ENCODE assay signal across 19 cellular contexts in genomic region chr5:98975223-98975622, GRCh38. TPM values are rescaled to one million over a fixed set of nuclear protein-coding genes. Genes with fewer than 3 reads are reported as not detected.
DNase-seq lines count a peak whose midpoint lies in the region; ATAC-seq, FAIRE-seq and TF ChIP-seq lines count a peak whose summit lies in the region.
"Had no signal": no experiment of that assay in that cellular context is flagged by ENCODE, and none has a peak within 500 bp of the region (broad histone marks: within the 10 kb centered on the region; RNA-seq: fewer than 3 reads in every experiment).

No MANE protein-coding gene starts in this region.

- CTCF ChIA-PET in K562 (lab: Yijun Ruan, JAX; ENCODE audit: low intra/inter-chr PET ratio): no interaction called here

- in situ Hi-C loops in K562 (cut with MboI): no loop called here

- no peak overlapping the region for H3K4me2 ChIP-seq in K562 (ENCODE audit: insufficient read depth, low read length)
- H3K4me2 ChIP-seq: smooth muscle cell had no signal

- no peaks in the 10 kb centered on the region for H3K4me1 ChIP-seq in K562 (replicated peaks in 1 of 2; ENCODE audit: control insufficient read depth in 2 of 2, insufficient read depth in 2 of 2, low read length in 2 of 2)
- H3K4me1 ChIP-seq: ascending aorta had no signal

- H3K9me3 Mint-ChIP-seq in activated T-cell treated with anti-CD3 and anti-CD28 coated beads, Interleukin-2, amount 50 U/mL, for 72 hours: no peaks in the 10 kb centered on the region
- H3K9me3 Mint-ChIP-seq in stimulated activated naive B cell treated with anti-CD40 and anti-IgM and Interleukin-4, amounts not matched to agents 10 μg/mL and 1 μg/mL and 100 μg/mL, for 72 hours: no peaks in the 10 kb centered on the region
- H3K9me3 Mint-ChIP-seq: activated CD4-positive, alpha-beta T cell treated with anti-CD3 and anti-CD28 coated beads, Interleukin-2, amount 10 ng/mL, durations not matched to agents 24 days and 14 days had no signal

- POLR2A ChIA-PET in K562 (lab: Yijun Ruan, JAX): no interaction called here

- TF ChIP-seq CTCF in K562 (IDR thresholded peaks at IDR 0.05 in 2 of 3, conservative IDR thresholded peaks at IDR 0.05 in 1 of 3; ENCODE audit: insufficient read depth in 2 of 3, low read depth in 1 of 3, low read length in 3 of 3) (no peak), WERI-Rb-1 (IDR thresholded peaks at IDR 0.05; ENCODE audit: low read depth, low read length) (no peak)

- no peaks in the 10 kb centered on the region for H3K79me2 ChIP-seq in K562 (ENCODE audit: control insufficient read depth, insufficient read depth, low read length)

- intact Hi-C loops in K562 (cut with micrococcal nuclease): no loop called here

- TF ChIP-seq RAD21 in K562 (CRISPR knock-in tag; conservative IDR thresholded peaks at IDR 0.05 in 1 of 2, IDR thresholded peaks at IDR 0.05 in 1 of 2): no peak

- peak; percentile 53 to 73 for ATAC-seq in activated T-cell treated with anti-CD3 and anti-CD28 coated beads, Interleukin-2, amount 50 U/mL, for 72 hours (replicated peaks in 1 of 2)
- ATAC-seq in HG03159 (IDR thresholded peaks at IDR 0.05; ENCODE audit: unreplicated experiment) (peak; percentile 36), K562 (peak; percentile 21; the same call in 2 of the 3 replicates), HG03439 (IDR thresholded peaks at IDR 0.05; ENCODE audit: unreplicated experiment) (no peak)
- ATAC-seq in stimulated activated naive B cell treated with anti-CD40 and anti-IgM and Interleukin-4, amounts not matched to agents 10 μg/mL and 1 μg/mL and 100 μg/mL, for 72 hours (replicated peaks): peak; percentile 62 to 77

- H3K27me3 Mint-ChIP-seq in activated T-cell treated with anti-CD3 and anti-CD28 coated beads, Interleukin-2, amount 50 U/mL, for 72 hours (ENCODE audit: low read depth): no peaks in the 10 kb centered on the region
- no peaks in the 10 kb centered on the region for H3K27me3 Mint-ChIP-seq in stimulated activated naive B cell treated with anti-CD40 and anti-IgM and Interleukin-4, amounts not matched to agents 10 μg/mL and 1 μg/mL and 100 μg/mL, for 72 hours

- H3K36me3 ChIP-seq in K562 (ENCODE audit: control insufficient read depth, insufficient read depth, low read length) (no peaks in the 10 kb centered on the region), WERI-Rb-1 (no peaks in the 10 kb centered on the region)
- H3K36me3 ChIP-seq: ascending aorta, neutrophil had no signal

- H4K20me1 ChIP-seq in K562 (replicated peaks; ENCODE audit: control insufficient read depth, insufficient read depth, low read length): no peaks in the 10 kb centered on the region

- no peaks in the 10 kb centered on the region for H3K36me3 Mint-ChIP-seq in activated T-cell treated with anti-CD3 and anti-CD28 coated beads, Interleukin-2, amount 50 U/mL, for 72 hours (ENCODE audit: insufficient read depth in 2 of 2)
- H3K36me3 Mint-ChIP-seq in stimulated activated naive B cell treated with anti-CD40 and anti-IgM and Interleukin-4, amounts not matched to agents 10 μg/mL and 1 μg/mL and 100 μg/mL, for 72 hours: no peaks in the 10 kb centered on the region

- TF ChIP-seq POLR2A in K562 (conservative IDR thresholded peaks at IDR 0.05): no peak

- no TSS peak for BruUV-seq in K562 (replicated peaks; lab: Mats Ljungman, UMichigan)

- no peak for TF ChIP-seq EP300 in K562 (IDR thresholded peaks at IDR 0.05; ENCODE audit: low read length)

- H3K4me3 ChIP-seq in K562 (no peak overlapping the region), WERI-Rb-1 (ENCODE audit: low read depth, low read length) (no peak overlapping the region)
- H3K4me3 ChIP-seq: ascending aorta, dorsolateral prefrontal cortex, lung, smooth muscle cell had no signal

- DNase-seq in activated T-cell treated with anti-CD3 and anti-CD28 coated beads, Interleukin-2, amount 50 U/mL, for 72 hours: no peak
- no peak for DNase-seq in activated T-cell treated with anti-CD3 and anti-CD28 coated beads, Interleukin-2, amount 50 U/mL, for 1 hour
- DNase-seq in K562 (ENCODE audit: extremely low read depth in 1 of 4, low spot score in 3 of 4) (no peak), AG20443 (ENCODE audit: low spot score) (no peak), WERI-Rb-1 (no peak)
- DNase-seq in stimulated activated naive B cell treated with anti-CD40 and anti-IgM and Interleukin-4, amounts not matched to agents 10 μg/mL and 1 μg/mL and 100 μg/mL, for 72 hours: no peak
- DNase-seq: activated CD4-positive, alpha-beta T cell treated with anti-CD3 and anti-CD28 coated beads, Interleukin-2, amount 10 ng/mL, durations not matched to agents 24 days and 14 days; Caco-2; dorsolateral prefrontal cortex; NCI-H1694; NCI-H82; SHP77; T-helper 9 cell had no signal

- no peak overlapping the region for H3K27ac ChIP-seq in K562 (ENCODE audit: extremely low read depth, low read depth, low read length)
- H3K27ac ChIP-seq in WERI-Rb-1: no peak overlapping the region
- H3K27ac ChIP-seq: ascending aorta, dorsolateral prefrontal cortex, neutrophil had no signal

- no peak for FAIRE-seq in K562 (lab: Jason Lieb, UNC)

- H3K27ac Mint-ChIP-seq in activated T-cell treated with anti-CD3 and anti-CD28 coated beads, Interleukin-2, amount 50 U/mL, for 72 hours: no peak overlapping the region
- H3K27ac Mint-ChIP-seq in stimulated activated naive B cell treated with anti-CD40 and anti-IgM and Interleukin-4, amounts not matched to agents 10 μg/mL and 1 μg/mL and 100 μg/mL, for 72 hours: no peak overlapping the region
- H3K27ac Mint-ChIP-seq: activated CD4-positive, alpha-beta T cell treated with anti-CD3 and anti-CD28 coated beads, Interleukin-2, amount 10 ng/mL, durations not matched to agents 24 days and 14 days had no signal

- peaks cover 20% of the 10 kb centered on the region for H3K4me1 Mint-ChIP-seq in activated T-cell treated with anti-CD3 and anti-CD28 coated beads, Interleukin-2, amount 50 U/mL, for 72 hours (ENCODE audit: low read depth)
- peaks cover 16 to 28% of the 10 kb centered on the region in 2 donors for H3K4me1 Mint-ChIP-seq in stimulated activated naive B cell treated with anti-CD40 and anti-IgM and Interleukin-4, amounts not matched to agents 10 μg/mL and 1 μg/mL and 100 μg/mL, for 72 hours

- no peaks in the 10 kb centered on the region for H3K9me1 ChIP-seq in K562 (ENCODE audit: control insufficient read depth, insufficient read depth, low read length)

- no peaks in the 10 kb centered on the region for H3K27me3 ChIP-seq in K562 (ENCODE audit: control insufficient read depth in 2 of 2, insufficient read depth in 2 of 2, low read length in 2 of 2)
- H3K27me3 ChIP-seq in WERI-Rb-1 (ENCODE audit: insufficient read depth, low read depth, severe bottlenecking): no peaks in the 10 kb centered on the region
- H3K27me3 ChIP-seq: ascending aorta, dorsolateral prefrontal cortex, neutrophil had no signal

- H3K9ac ChIP-seq in K562 (ENCODE audit: insufficient read depth in 1 of 2, low read depth in 2 of 2, low read length in 2 of 2): no peak overlapping the region

- H3K9me3 ChIP-seq in K562 (replicated peaks; ENCODE audit: control insufficient read depth, insufficient read depth, low read depth, low read length) (no peaks in the 10 kb centered on the region), WERI-Rb-1 (ENCODE audit: severe bottlenecking) (no peaks in the 10 kb centered on the region)
- H3K9me3 ChIP-seq: ascending aorta, Caco-2, neutrophil had no signal

- 43% methylated on average over 2 of the region's 2 CpGs for WGBS in K562 (ENCODE audit: insufficient coverage, low coverage, missing lambda C conversion rate)

- H3K4me3 Mint-ChIP-seq in activated T-cell treated with anti-CD3 and anti-CD28 coated beads, Interleukin-2, amount 50 U/mL, for 72 hours: no peak overlapping the region
- H3K4me3 Mint-ChIP-seq in stimulated activated naive B cell treated with anti-CD40 and anti-IgM and Interleukin-4, amounts not matched to agents 10 μg/mL and 1 μg/mL and 100 μg/mL, for 72 hours: no peak overlapping the region
- H3K4me3 Mint-ChIP-seq: activated CD4-positive, alpha-beta T cell treated with anti-CD3 and anti-CD28 coated beads, Interleukin-2, amount 10 ng/mL, durations not matched to agents 24 days and 14 days had no signal

- no peak overlapping the region for H2AFZ ChIP-seq in K562 (ENCODE audit: low read depth, low read length)

TF ChIP-seq in K562, 482 proteins besides CTCF, POLR2A, EP300 and RAD21 (continues in another document):
- TF ChIP-seq PTTG1 (tag; IDR thresholded peaks at IDR 0.05; ENCODE audit: low read depth): no peak
- no peak for TF ChIP-seq ZNF449 (CRISPR knock-in tag; IDR thresholded peaks at IDR 0.05)

RNA-seq across cellular contexts. Expression of gene CHD1, which starts 46.4 kb away (rescaled TPM):
- total RNA-seq in activated T-cell treated with anti-CD3 and anti-CD28 coated beads, Interleukin-2, amount 50 U/mL, for 72 hours: 10 to 100 TPM; 66.4 to 67.4 TPM
- 44.8 and 254 TPM in 2 replicates for total RNA-seq in K562 (2011; cell fraction: chromatin; rRNA removed; ENCODE audit: low replicate concordance)
- 14.8 and 27.5 TPM in 2 replicates for total RNA-seq in K562 (2011; cell fraction: nucleolus; rRNA removed)
- total RNA-seq in K562 (2011; cell fraction: nucleoplasm; rRNA removed): 79.9 and 108 TPM in 2 replicates
- total RNA-seq in K562 (2014; rRNA removed): 55.6 and 58.7 TPM in 2 replicates
- 103 and 112 TPM in 2 replicates for total RNA-seq in K562 (2014; rRNA removed; fragmentation: Illumina TruSeq; extraction: Trizol)
- total RNA-seq in K562 (2015; rRNA removed; fragmentation: Illumina TruSeq; extraction: Trizol): 124 and 133 TPM in 2 replicates
- total RNA-seq in K562 (2021): 48.8 and 50.3 TPM in 2 replicates
- 38.0 and 68.0 TPM in 2 replicates for polyA plus RNA-seq in K562 (2011; rRNA removed)
- polyA plus RNA-seq in K562 (2011; cell fraction: cytosol; rRNA removed): 12.8 and 20.8 TPM in 2 replicates
- 65.9 and 75.1 TPM in 2 replicates for polyA plus RNA-seq in K562 (2011; cell fraction: nucleus; rRNA removed)
- polyA plus RNA-seq in K562 (2012): 24.9 and 26.1 TPM in 2 replicates
- 56.4 and 90.8 TPM in 2 replicates for polyA plus RNA-seq in K562 (2014; fragmentation: Illumina TruSeq; extraction: Trizol)
- polyA plus RNA-seq in K562 (2014; fragmentation: Nextera tagmentation; extraction: Ambion mirVana): 10 to 100 TPM; 27.3 to 28.6 TPM
- polyA plus RNA-seq in K562 (2014; rRNA removed): 45.3 and 52.6 TPM in 2 replicates
- 142 and 159 TPM in 2 replicates for polyA minus RNA-seq in K562 (2011; rRNA and poly(A)+ RNA removed)
- 32.8 and 50.2 TPM in 2 replicates for polyA minus RNA-seq in K562 (2011; cell fraction: cytosol; rRNA and poly(A)+ RNA removed)
- 89.1 and 140 TPM in 2 replicates for polyA minus RNA-seq in K562 (2011; cell fraction: nucleus; rRNA and poly(A)+ RNA removed)
